Comparison of ENCODE assay signal across 2 cellular contexts in genomic region chr18:43160509-43160908, GRCh38.
TF ChIP-seq lines count a peak whose summit lies in the region.

No MANE protein-coding gene starts in this region.

TF ChIP-seq in SK-N-SH treated with all-trans-retinoic acid at 6 μM for 48 hours, 23 proteins besides CTCF, POLR2A, EP300 and RAD21 (continued from another document):
- TF ChIP-seq ZNF565 (CRISPR knock-in tag; conservative IDR thresholded peaks at IDR 0.05; ENCODE audit: low read depth): no peak
- peak; percentile 39 for TF ChIP-seq ISL1 (CRISPR knock-in tag; IDR thresholded peaks at IDR 0.05)
- TF ChIP-seq RARB (CRISPR knock-in tag; IDR thresholded peaks at IDR 0.05): no peak
- no peak for TF ChIP-seq PPARA (CRISPR knock-in tag; IDR thresholded peaks at IDR 0.05; ENCODE audit: borderline replicate concordance)
TF ChIP-seq in SK-N-SH treated with all-trans-retinoic acid at 6 μM for 48 hours: peak in this region for 1.

TF ChIP-seq in H1, 55 proteins besides CTCF, POLR2A, EP300 and RAD21 (continued from another document):
- TF ChIP-seq BACH1 (IDR thresholded peaks at IDR 0.05; ENCODE audit: low read length): no peak
- no peak for TF ChIP-seq RFX5 (IDR thresholded peaks at IDR 0.05; ENCODE audit: borderline replicate concordance, low read depth, low read length)
- no peak for TF ChIP-seq EGR1 (IDR thresholded peaks at IDR 0.05; ENCODE audit: borderline replicate concordance, low read depth, low read length)
- no peak for TF ChIP-seq ASH2L (IDR thresholded peaks at IDR 0.05; ENCODE audit: low read length)
- TF ChIP-seq TBP (IDR thresholded peaks at IDR 0.05; ENCODE audit: low read depth, low read length): no peak
- no peak for TF ChIP-seq JUND (IDR thresholded peaks at IDR 0.05; ENCODE audit: low read length)
- no peak for TF ChIP-seq YY1 (IDR thresholded peaks at IDR 0.05; ENCODE audit: low read depth, low read length)
- TF ChIP-seq SP1 (IDR thresholded peaks at IDR 0.05; ENCODE audit: low read depth, low read length): no peak
- no peak for TF ChIP-seq CREB1 (IDR thresholded peaks at IDR 0.05)
- no peak for TF ChIP-seq RXRA (IDR thresholded peaks at IDR 0.05; ENCODE audit: insufficient read depth, low read depth, low read length)
- TF ChIP-seq ATF2 (IDR thresholded peaks at IDR 0.05; ENCODE audit: low read length): no peak
- TF ChIP-seq RNF2 (IDR thresholded peaks at IDR 0.05; ENCODE audit: borderline replicate concordance, low read depth, low read length, missing control alignments, poor library complexity, severe bottlenecking): no peak
- no peak for TF ChIP-seq E2F6 (IDR thresholded peaks at IDR 0.05)
- TF ChIP-seq SRF (IDR thresholded peaks at IDR 0.05; ENCODE audit: low read depth, low read length): no peak
- TF ChIP-seq SIRT6 (IDR thresholded peaks at IDR 0.05; ENCODE audit: low read length): no peak
- TF ChIP-seq CEBPB (IDR thresholded peaks at IDR 0.05; ENCODE audit: low read depth, low read length): no peak
